39 cellular contexts compared by ENCODE assay signal in genomic region chr9:104503440-104503839, GRCh38. TPM values are rescaled to one million over a fixed set of nuclear protein-coding genes. Genes with fewer than 3 reads are reported as not detected.
"Had no signal": no experiment of that assay in that cellular context is flagged by ENCODE, and none has a peak within 500 bp of the region (broad histone marks: within the 10 kb centered on the region; RNA-seq: fewer than 3 reads in every experiment).

No MANE protein-coding gene starts in this region.

- H3K27me3 ChIP-seq: adrenal gland, ascending aorta, body of pancreas, brain microvascular endothelial cell, breast epithelium, cardiac muscle cell had no signal

- ATAC-seq: activated naive CD4-positive, alpha-beta T cell treated with anti-CD3 and anti-CD28 coated beads, Interleukin-2, amount 50 U/mL, for 72 hours; activated naive CD8-positive, alpha-beta T cell treated with anti-CD3 and anti-CD28 coated beads, Interleukin-2, amount 50 U/mL, for 24 hours; activated T-cell treated with anti-CD3 and anti-CD28 coated beads, Interleukin-2, amount 50 U/mL, for 4 hours; activated T-cell treated with anti-CD3 and anti-CD28 coated beads, Interleukin-2, amount 50 U/mL, for 72 hours; activated T-helper 17 cell treated with anti-CD3 and anti-CD28 coated beads, Interleukin-2, amount 50 U/mL, for 72 hours; body of pancreas had no signal

- H3K9me3 ChIP-seq: adrenal gland, ascending aorta, body of pancreas, breast epithelium had no signal

- DNase-seq: activated effector memory CD4-positive, alpha-beta T cell treated with anti-CD3 and anti-CD28 coated beads, Interleukin-2, amount 50 U/mL, for 16 hours; activated effector memory CD4-positive, alpha-beta T cell treated with Interleukin-2 at 50 U/mL for 16 hours; activated gamma-delta T cell; activated gamma-delta T cell treated with Interleukin-2 at 50 U/mL for 16 hours; activated naive CD4-positive, alpha-beta T cell; activated naive CD4-positive, alpha-beta T cell treated with anti-CD3 and anti-CD28 coated beads for 36 hours; activated naive CD4-positive, alpha-beta T cell treated with anti-CD3 and anti-CD28 coated beads, Interleukin-2, amount 10 ng/mL, durations not matched to agents 7 days and 5 days; activated naive CD4-positive, alpha-beta T cell treated with anti-CD3 and anti-CD28 coated beads, Interleukin-2, amount 50 U/mL, for 16 hours; activated naive CD4-positive, alpha-beta T cell treated with Interleukin-2 at 50 U/mL for 16 hours; activated naive CD8-positive, alpha-beta T cell treated with anti-CD3 and anti-CD28 coated beads for 36 hours; activated naive CD8-positive, alpha-beta T cell treated with anti-CD3 and anti-CD28 coated beads, Interleukin-2, amount 10 ng/mL, durations not matched to agents 7 days and 5 days; activated naive CD8-positive, alpha-beta T cell treated with anti-CD3 and anti-CD28 coated beads, Interleukin-2, amount 50 U/mL, for 24 hours; activated T-cell treated with anti-CD3 and anti-CD28 coated beads, Interleukin-2, amount 50 U/mL, for 24 hours; activated T-cell treated with anti-CD3 and anti-CD28 coated beads, Interleukin-2, amount 50 U/mL, for 4 hours; activated T-cell treated with anti-CD3 and anti-CD28 coated beads, Interleukin-2, amount 50 U/mL, for 48 hours; activated T-cell treated with anti-CD3 and anti-CD28 coated beads, Interleukin-2, amount 50 U/mL, for 72 hours; adrenal gland; amniotic stem cell; amygdala; anterior cingulate cortex; aorta; body of pancreas; brain microvascular endothelial cell; caudate nucleus; central memory CD4-positive, alpha-beta T cell; cerebellar nuclear complex had no signal

- H3K27ac ChIP-seq: adrenal gland, ascending aorta, body of pancreas, brain microvascular endothelial cell, breast epithelium, cardiac muscle cell had no signal

- H3K36me3 ChIP-seq: adrenal gland, ascending aorta, brain microvascular endothelial cell, breast epithelium, cardiac muscle cell had no signal

- H3K4me3 ChIP-seq: adrenal gland, ascending aorta, body of pancreas, breast epithelium, cardiac muscle cell had no signal

- H3K4me1 ChIP-seq: adrenal gland, ascending aorta, body of pancreas, breast epithelium had no signal

- FAIRE-seq: astrocyte, bronchial epithelial cell had no signal

RNA-seq across cellular contexts. Expression of gene OR13F1, which starts 0.6 kb away (rescaled TPM):
- total RNA-seq: activated naive CD4-positive, alpha-beta T cell treated with anti-CD3 and anti-CD28 coated beads for 36 hours; activated naive CD4-positive, alpha-beta T cell treated with anti-CD3 and anti-CD28 coated beads, Interleukin-2, amount 50 U/mL, for 72 hours; activated naive CD8-positive, alpha-beta T cell treated with anti-CD3 and anti-CD28 coated beads for 36 hours; activated naive CD8-positive, alpha-beta T cell treated with anti-CD3 and anti-CD28 coated beads, Interleukin-2, amount 10 ng/mL, durations not matched to agents 7 days and 5 days; activated T-cell treated with anti-CD3 and anti-CD28 coated beads, Interleukin-2, amount 50 U/mL, for 4 hours; activated T-cell treated with anti-CD3 and anti-CD28 coated beads, Interleukin-2, amount 50 U/mL, for 72 hours; activated T-helper 1 cell treated with anti-CD3 and anti-CD28 coated beads, Interleukin-12 subunit alpha, Interleukin-12 subunit beta, Interleukin-2, Interleukin-4 antibody, amounts not matched to agents 30 ng/mL and 10 ng/mL and 1 ng/mL, durations not matched to agents 14 hours and 24 hours and 36 hours; activated T-helper 17 cell treated with anti-CD3 and anti-CD28 coated beads, Interleukin-2, amount 50 U/mL, for 72 hours; activated T-helper 2 cell treated with anti-CD3 and anti-CD28 coated beads, Interferon-gamma antibody, Interleukin-2, Interleukin-4, amounts not matched to agents 10 μg/mL and 5 μg/mL and 100 μg/mL, durations not matched to agents 14 hours and 24 hours and 36 hours; adrenal gland; aorta; ascending aorta; astrocyte; body of pancreas; breast epithelium; bronchial epithelial cell; cardiac muscle cell; cardiac septum; cerebellum; chondrocyte had no signal
- polyA plus RNA-seq: adipose tissue, adrenal gland, aorta, cardiac muscle cell had no signal

RNA-seq across cellular contexts. Expression of gene OR13C4, which starts 23.6 kb away (rescaled TPM):
- total RNA-seq: activated naive CD4-positive, alpha-beta T cell treated with anti-CD3 and anti-CD28 coated beads for 36 hours; activated naive CD4-positive, alpha-beta T cell treated with anti-CD3 and anti-CD28 coated beads, Interleukin-2, amount 50 U/mL, for 72 hours; activated naive CD8-positive, alpha-beta T cell treated with anti-CD3 and anti-CD28 coated beads for 36 hours; activated naive CD8-positive, alpha-beta T cell treated with anti-CD3 and anti-CD28 coated beads, Interleukin-2, amount 10 ng/mL, durations not matched to agents 7 days and 5 days; activated T-cell treated with anti-CD3 and anti-CD28 coated beads, Interleukin-2, amount 50 U/mL, for 4 hours; activated T-cell treated with anti-CD3 and anti-CD28 coated beads, Interleukin-2, amount 50 U/mL, for 72 hours; activated T-helper 1 cell treated with anti-CD3 and anti-CD28 coated beads, Interleukin-12 subunit alpha, Interleukin-12 subunit beta, Interleukin-2, Interleukin-4 antibody, amounts not matched to agents 30 ng/mL and 10 ng/mL and 1 ng/mL, durations not matched to agents 14 hours and 24 hours and 36 hours; activated T-helper 17 cell treated with anti-CD3 and anti-CD28 coated beads, Interleukin-2, amount 50 U/mL, for 72 hours; activated T-helper 2 cell treated with anti-CD3 and anti-CD28 coated beads, Interferon-gamma antibody, Interleukin-2, Interleukin-4, amounts not matched to agents 10 μg/mL and 5 μg/mL and 100 μg/mL, durations not matched to agents 14 hours and 24 hours and 36 hours; adrenal gland; aorta; ascending aorta; astrocyte; body of pancreas; breast epithelium; bronchial epithelial cell; cardiac septum; cerebellum; chondrocyte had no signal
- polyA plus RNA-seq: adipose tissue, adrenal gland, aorta, cardiac muscle cell had no signal

RNA-seq across cellular contexts. Expression of gene OR13C3, which starts 33.2 kb away (rescaled TPM):
- total RNA-seq: activated naive CD4-positive, alpha-beta T cell treated with anti-CD3 and anti-CD28 coated beads for 36 hours; activated naive CD4-positive, alpha-beta T cell treated with anti-CD3 and anti-CD28 coated beads, Interleukin-2, amount 50 U/mL, for 72 hours; activated naive CD8-positive, alpha-beta T cell treated with anti-CD3 and anti-CD28 coated beads for 36 hours; activated naive CD8-positive, alpha-beta T cell treated with anti-CD3 and anti-CD28 coated beads, Interleukin-2, amount 10 ng/mL, durations not matched to agents 7 days and 5 days; activated T-cell treated with anti-CD3 and anti-CD28 coated beads, Interleukin-2, amount 50 U/mL, for 4 hours; activated T-cell treated with anti-CD3 and anti-CD28 coated beads, Interleukin-2, amount 50 U/mL, for 72 hours; activated T-helper 1 cell treated with anti-CD3 and anti-CD28 coated beads, Interleukin-12 subunit alpha, Interleukin-12 subunit beta, Interleukin-2, Interleukin-4 antibody, amounts not matched to agents 30 ng/mL and 10 ng/mL and 1 ng/mL, durations not matched to agents 14 hours and 24 hours and 36 hours; activated T-helper 17 cell treated with anti-CD3 and anti-CD28 coated beads, Interleukin-2, amount 50 U/mL, for 72 hours; activated T-helper 2 cell treated with anti-CD3 and anti-CD28 coated beads, Interferon-gamma antibody, Interleukin-2, Interleukin-4, amounts not matched to agents 10 μg/mL and 5 μg/mL and 100 μg/mL, durations not matched to agents 14 hours and 24 hours and 36 hours; adrenal gland; aorta; ascending aorta; astrocyte; body of pancreas; breast epithelium; bronchial epithelial cell; cardiac septum; chondrocyte had no signal
- polyA plus RNA-seq: adipose tissue, adrenal gland, aorta, cardiac muscle cell had no signal
